37 cellular contexts compared by ENCODE assay signal in the genomic region with DNA sequence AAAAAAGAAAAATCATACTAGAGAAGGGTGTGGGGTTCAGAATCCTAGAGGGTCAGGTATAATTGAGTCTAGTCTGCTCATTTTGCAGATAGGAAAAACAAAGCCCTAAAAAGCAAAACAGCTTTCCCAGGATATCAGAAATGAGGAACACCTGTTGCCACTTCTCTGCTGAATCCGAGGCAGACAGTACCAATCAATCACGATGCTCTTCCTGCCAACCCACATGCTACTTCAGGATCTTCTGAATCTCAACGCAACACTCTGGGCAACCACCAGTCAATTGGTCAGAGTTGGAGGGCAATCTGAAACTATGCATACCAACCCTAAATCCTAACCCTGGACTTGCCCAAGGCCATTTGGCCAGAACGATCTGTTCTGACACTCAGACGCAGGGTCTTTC.
"Had no signal": no experiment of that assay in that cellular context is flagged by ENCODE, and none has a peak within 500 bp of the region (broad histone marks: within the 10 kb centered on the region; RNA-seq: fewer than 3 reads in every experiment).

No MANE protein-coding gene starts in this region.

- DNase-seq: activated B cell treated with CpG ODN at 0.5 μM for 24 hours; activated CD4-positive, alpha-beta memory T cell treated with anti-CD3 and anti-CD28 coated beads for 36 hours; activated CD4-positive, alpha-beta T cell treated with anti-CD3 and anti-CD28 coated beads for 36 hours; activated CD4-positive, alpha-beta T cell treated with anti-CD3 and anti-CD28 coated beads, Interleukin-2, amount 10 ng/mL, durations not matched to agents 24 days and 14 days; activated CD8-positive, alpha-beta memory T cell treated with anti-CD3 and anti-CD28 coated beads, Interleukin-2, amount 10 ng/mL, durations not matched to agents 7 days and 5 days; activated CD8-positive, alpha-beta memory T cell treated with anti-CD3 and anti-CD28 coated beads, Interleukin-2, amount 50 U/mL, for 4 hours; activated CD8-positive, alpha-beta T cell treated with anti-CD3 and anti-CD28 coated beads, Interleukin-2, amount 10 ng/mL, durations not matched to agents 7 days and 5 days; activated effector memory CD4-positive, alpha-beta T cell treated with anti-CD3 and anti-CD28 coated beads, Interleukin-2, amount 50 U/mL, for 16 hours; activated naive CD4-positive, alpha-beta T cell treated with anti-CD3 and anti-CD28 coated beads for 36 hours; activated naive CD8-positive, alpha-beta T cell treated with anti-CD3 and anti-CD28 coated beads for 36 hours; activated naive CD8-positive, alpha-beta T cell treated with anti-CD3 and anti-CD28 coated beads, Interleukin-2, amount 50 U/mL, for 24 hours; activated T-cell treated with anti-CD3 and anti-CD28 coated beads, Interleukin-2, amount 50 U/mL, for 1 hour; activated T-cell treated with anti-CD3 and anti-CD28 coated beads, Interleukin-2, amount 50 U/mL, for 48 hours; adrenal gland; amygdala; aorta; body of pancreas; central memory CD4-positive, alpha-beta T cell; cerebellar nuclear complex; colonic mucosa; effector CD8-positive, alpha-beta T cell; esophagus squamous epithelium; foreskin melanocyte; heart right ventricle; T-helper 17 cell; T1000; WERI-Rb-1 had no signal

- H3K4me3 ChIP-seq: adrenal gland, body of pancreas, cardiac muscle cell, colonic mucosa, esophagus squamous epithelium, gastroesophageal sphincter, heart right ventricle had no signal

- H3K4me3 Mint-ChIP-seq: activated B cell treated with CpG ODN at 0.5 μM for 24 hours; activated CD4-positive, alpha-beta memory T cell treated with anti-CD3 and anti-CD28 coated beads for 36 hours; activated CD4-positive, alpha-beta T cell treated with anti-CD3 and anti-CD28 coated beads for 36 hours; activated CD4-positive, alpha-beta T cell treated with anti-CD3 and anti-CD28 coated beads, Interleukin-2, amount 10 ng/mL, durations not matched to agents 24 days and 14 days; activated CD8-positive, alpha-beta memory T cell treated with anti-CD3 and anti-CD28 coated beads, Interleukin-2, amount 10 ng/mL, durations not matched to agents 7 days and 5 days; activated CD8-positive, alpha-beta T cell treated with anti-CD3 and anti-CD28 coated beads, Interleukin-2, amount 10 ng/mL, durations not matched to agents 7 days and 5 days; activated naive CD4-positive, alpha-beta T cell treated with anti-CD3 and anti-CD28 coated beads for 36 hours; activated naive CD4-positive, alpha-beta T cell treated with anti-CD3 and anti-CD28 coated beads, Interleukin-2, amount 50 U/mL, for 24 hours; activated naive CD8-positive, alpha-beta T cell treated with anti-CD3 and anti-CD28 coated beads for 36 hours; activated naive CD8-positive, alpha-beta T cell treated with anti-CD3 and anti-CD28 coated beads, Interleukin-2, amount 50 U/mL, for 24 hours; activated T-helper 1 cell treated with anti-CD3 and anti-CD28 coated beads, Interleukin-12 subunit alpha, Interleukin-12 subunit beta, Interleukin-2, Interleukin-4 antibody, amounts not matched to agents 30 ng/mL and 10 ng/mL and 1 ng/mL, durations not matched to agents 14 hours and 24 hours and 36 hours; T-helper 17 cell; T-helper 2 cell treated with Interferon-gamma antibody and Interleukin-4, amounts not matched to agents 5 μg/mL and 100 μg/mL, for 36 hours had no signal

- H3K4me1 ChIP-seq: adrenal gland, body of pancreas, colonic mucosa had no signal

- H3K27ac Mint-ChIP-seq: activated B cell treated with CpG ODN at 0.5 μM for 24 hours; activated CD4-positive, alpha-beta memory T cell treated with anti-CD3 and anti-CD28 coated beads for 36 hours; activated CD4-positive, alpha-beta T cell treated with anti-CD3 and anti-CD28 coated beads for 36 hours; activated CD4-positive, alpha-beta T cell treated with anti-CD3 and anti-CD28 coated beads, Interleukin-2, amount 10 ng/mL, durations not matched to agents 24 days and 14 days; activated CD8-positive, alpha-beta memory T cell treated with anti-CD3 and anti-CD28 coated beads, Interleukin-2, amount 10 ng/mL, durations not matched to agents 7 days and 5 days; activated CD8-positive, alpha-beta T cell treated with anti-CD3 and anti-CD28 coated beads, Interleukin-2, amount 10 ng/mL, durations not matched to agents 7 days and 5 days; activated naive CD4-positive, alpha-beta T cell treated with anti-CD3 and anti-CD28 coated beads for 36 hours; activated naive CD4-positive, alpha-beta T cell treated with anti-CD3 and anti-CD28 coated beads, Interleukin-2, amount 50 U/mL, for 24 hours; activated naive CD8-positive, alpha-beta T cell treated with anti-CD3 and anti-CD28 coated beads for 36 hours; activated naive CD8-positive, alpha-beta T cell treated with anti-CD3 and anti-CD28 coated beads, Interleukin-2, amount 50 U/mL, for 24 hours; activated T-helper 1 cell treated with anti-CD3 and anti-CD28 coated beads, Interleukin-12 subunit alpha, Interleukin-12 subunit beta, Interleukin-2, Interleukin-4 antibody, amounts not matched to agents 30 ng/mL and 10 ng/mL and 1 ng/mL, durations not matched to agents 14 hours and 24 hours and 36 hours; activated T-helper 2 cell treated with anti-CD3 and anti-CD28 coated beads, Interferon-gamma antibody, Interleukin-2, Interleukin-4, amounts not matched to agents 10 μg/mL and 5 μg/mL and 100 μg/mL, durations not matched to agents 14 hours and 24 hours and 36 hours; T-helper 17 cell; T-helper 2 cell treated with Interferon-gamma antibody and Interleukin-4, amounts not matched to agents 5 μg/mL and 100 μg/mL, for 36 hours had no signal

- H3K27ac ChIP-seq: adrenal gland, body of pancreas, colonic mucosa, epithelial cell of prostate, esophagus squamous epithelium, gastroesophageal sphincter, heart right ventricle, WERI-Rb-1 had no signal

- H3K36me3 Mint-ChIP-seq: activated CD4-positive, alpha-beta memory T cell treated with anti-CD3 and anti-CD28 coated beads for 36 hours; activated CD8-positive, alpha-beta memory T cell treated with anti-CD3 and anti-CD28 coated beads, Interleukin-2, amount 10 ng/mL, durations not matched to agents 7 days and 5 days; activated naive CD4-positive, alpha-beta T cell treated with anti-CD3 and anti-CD28 coated beads, Interleukin-2, amount 50 U/mL, for 24 hours; activated naive CD8-positive, alpha-beta T cell treated with anti-CD3 and anti-CD28 coated beads for 36 hours had no signal

- ATAC-seq: activated CD4-positive, alpha-beta T cell treated with anti-CD3 and anti-CD28 coated beads for 36 hours; activated CD4-positive, CD25-positive, alpha-beta regulatory T cell treated with anti-CD3 and anti-CD28 coated beads, Interleukin-2, amount 50 U/mL, for 24 hours; activated CD8-positive, alpha-beta memory T cell treated with anti-CD3 and anti-CD28 coated beads, Interleukin-2, amount 10 ng/mL, durations not matched to agents 7 days and 5 days; activated CD8-positive, alpha-beta T cell treated with anti-CD3 and anti-CD28 coated beads, Interleukin-2, amount 10 ng/mL, durations not matched to agents 7 days and 5 days; activated naive CD8-positive, alpha-beta T cell treated with anti-CD3 and anti-CD28 coated beads, Interleukin-2, amount 50 U/mL, for 24 hours; body of pancreas; gastroesophageal sphincter; heart right ventricle; T-helper 17 cell had no signal

- H3K36me3 ChIP-seq: adrenal gland, cardiac muscle cell, colonic mucosa, esophagus squamous epithelium, gastroesophageal sphincter, heart right ventricle, WERI-Rb-1 had no signal

- H3K9me3 ChIP-seq: adrenal gland, body of pancreas, colonic mucosa, esophagus squamous epithelium, gastroesophageal sphincter, heart right ventricle had no signal

- FAIRE-seq: endometrium, endothelial cell of umbilical vein had no signal

- H3K4me1 Mint-ChIP-seq: activated B cell treated with CpG ODN at 0.5 μM for 24 hours; activated CD4-positive, alpha-beta T cell treated with anti-CD3 and anti-CD28 coated beads for 36 hours; activated CD4-positive, alpha-beta T cell treated with anti-CD3 and anti-CD28 coated beads, Interleukin-2, amount 10 ng/mL, durations not matched to agents 24 days and 14 days; activated CD8-positive, alpha-beta memory T cell treated with anti-CD3 and anti-CD28 coated beads, Interleukin-2, amount 10 ng/mL, durations not matched to agents 7 days and 5 days; activated naive CD4-positive, alpha-beta T cell treated with anti-CD3 and anti-CD28 coated beads, Interleukin-2, amount 50 U/mL, for 24 hours; activated naive CD8-positive, alpha-beta T cell treated with anti-CD3 and anti-CD28 coated beads for 36 hours; activated naive CD8-positive, alpha-beta T cell treated with anti-CD3 and anti-CD28 coated beads, Interleukin-2, amount 50 U/mL, for 24 hours; T-helper 17 cell had no signal

- H3K9me3 Mint-ChIP-seq: activated B cell treated with CpG ODN at 0.5 μM for 24 hours; activated CD4-positive, alpha-beta memory T cell treated with anti-CD3 and anti-CD28 coated beads for 36 hours; activated CD4-positive, alpha-beta T cell treated with anti-CD3 and anti-CD28 coated beads, Interleukin-2, amount 10 ng/mL, durations not matched to agents 24 days and 14 days; activated naive CD4-positive, alpha-beta T cell treated with anti-CD3 and anti-CD28 coated beads for 36 hours; activated naive CD4-positive, alpha-beta T cell treated with anti-CD3 and anti-CD28 coated beads, Interleukin-2, amount 50 U/mL, for 24 hours; activated naive CD8-positive, alpha-beta T cell treated with anti-CD3 and anti-CD28 coated beads for 36 hours; activated naive CD8-positive, alpha-beta T cell treated with anti-CD3 and anti-CD28 coated beads, Interleukin-2, amount 50 U/mL, for 24 hours; activated T-helper 1 cell treated with anti-CD3 and anti-CD28 coated beads, Interleukin-12 subunit alpha, Interleukin-12 subunit beta, Interleukin-2, Interleukin-4 antibody, amounts not matched to agents 30 ng/mL and 10 ng/mL and 1 ng/mL, durations not matched to agents 14 hours and 24 hours and 36 hours; activated T-helper 2 cell treated with anti-CD3 and anti-CD28 coated beads, Interferon-gamma antibody, Interleukin-2, Interleukin-4, amounts not matched to agents 10 μg/mL and 5 μg/mL and 100 μg/mL, durations not matched to agents 14 hours and 24 hours and 36 hours; T-helper 2 cell treated with Interferon-gamma antibody and Interleukin-4, amounts not matched to agents 5 μg/mL and 100 μg/mL, for 36 hours had no signal

- H3K27me3 ChIP-seq: adrenal gland, body of pancreas, cardiac muscle cell, colonic mucosa had no signal
